In the genomic region with DNA sequence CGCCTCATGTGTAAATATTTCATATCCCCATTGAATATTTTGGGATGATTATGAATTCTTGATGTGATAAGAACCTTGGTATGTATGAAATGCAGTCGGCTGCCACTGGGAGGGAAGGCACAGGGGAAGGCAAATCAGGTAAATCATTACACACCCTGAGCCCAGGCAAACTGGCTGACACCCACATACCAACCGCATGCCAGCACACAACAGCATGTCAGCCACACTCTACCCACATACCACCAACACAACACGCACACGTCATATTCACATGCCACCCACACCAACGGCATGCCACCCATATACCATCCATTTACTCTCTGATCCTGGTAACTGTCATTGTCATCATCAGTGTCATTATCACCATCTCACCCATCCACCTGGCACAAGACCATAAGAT, we compare ENCODE assay signal across 24 cellular contexts. TPM values are rescaled to one million over a fixed set of nuclear protein-coding genes. Genes with fewer than 3 reads are reported as not detected.
DNase-seq lines count a peak whose midpoint lies in the region; ATAC-seq and TF ChIP-seq lines count a peak whose summit lies in the region.
"Had no signal": no experiment of that assay in that cellular context is flagged by ENCODE, and none has a peak within 500 bp of the region (broad histone marks: within the 10 kb centered on the region; RNA-seq: fewer than 3 reads in every experiment).

No MANE protein-coding gene starts in this region.

- no peak overlapping the region for H3K9ac ChIP-seq in IMR-90 (ENCODE audit: low read depth, low read length)
- H3K9ac ChIP-seq: KMS-11 had no signal

- no peak overlapping the region for H3K18ac ChIP-seq in IMR-90 (ENCODE audit: low read depth, low read length)

- no peak for TF ChIP-seq POLR2A in IMR-90 (IDR thresholded peaks at IDR 0.05; ENCODE audit: low read depth, low read length)

- peak; percentile 77 for ATAC-seq in IMR-90 (ENCODE audit: low read depth)
- ATAC-seq: HCT116; right cardiac atrium; stimulated activated naive CD8-positive, alpha-beta T cell treated with anti-CD3 and anti-CD28 coated beads, Interleukin-15, Interleukin-2, amounts not matched to agents 100 U/mL and 50 U/mL, for 24 hours had no signal

- H3K14ac ChIP-seq in IMR-90 (replicated peaks; ENCODE audit: low read depth, low read length), result peak overlapping the region; percentile 47

- no peak overlapping the region for H3K4me2 ChIP-seq in IMR-90 (ENCODE audit: low read depth, low read length)
- H3K4me2 ChIP-seq: KMS-11 had no signal

- DNase-seq in ACHN (peak; percentile 87), IMR-90 (peak; percentile 16), epithelial cell of esophagus (ENCODE audit: low read depth) (peak; percentile 36), mesothelial cell of epicardium (ENCODE audit: low spot score in 2 of 2, unreplicated experiment in 2 of 2) (peak in 1 of 2 experiments; percentile 42), GM19240 (ENCODE audit: insufficient read length, low spot score) (no peak), germinal center (ENCODE audit: low spot score) (no peak), GM10266 (ENCODE audit: extremely low spot score) (no peak)
- DNase-seq in stimulated activated CD4-positive, alpha-beta T cell treated with anti-CD3 and anti-CD28 coated beads, Interleukin-2, amount 100 ng/mL, for 48 hours, result no peak
- DNase-seq: activated CD4-positive, CD25-positive, alpha-beta regulatory T cell treated with anti-CD3 and anti-CD28 coated beads, Interleukin-2, amount 50 U/mL, for 72 hours; activated CD8-positive, alpha-beta memory T cell treated with anti-CD3 and anti-CD28 coated beads for 24 hours; CD8-positive, alpha-beta memory T cell; effector CD4-positive, alpha-beta T cell; NCI-H1048; NCI-H2081 treated with DMSO at 0.1 percent for 48 hours; NCI-H510A; right cardiac atrium; SJCRH30; stimulated activated naive CD8-positive, alpha-beta T cell treated with anti-CD3 and anti-CD28 coated beads, Interleukin-15, Interleukin-2, amounts not matched to agents 100 U/mL and 50 U/mL, for 24 hours had no signal

- no peaks in the 10 kb centered on the region for H3K27me3 Mint-ChIP-seq in mesothelial cell of epicardium (ENCODE audit: low read depth)

- H3K36me3 ChIP-seq in IMR-90 (ENCODE audit: control insufficient read depth, insufficient read depth, low read length), result no peaks in the 10 kb centered on the region
- H3K36me3 ChIP-seq: cardiac muscle cell, SJCRH30 had no signal

- H2BK15ac ChIP-seq in IMR-90 (ENCODE audit: low read depth, low read length), result no peak overlapping the region; the same call in 2 of the 3 replicates

- H2BK120ac ChIP-seq in IMR-90 (ENCODE audit: low read depth, low read length), result peak overlapping the region; percentile 48

- CTCF ChIA-PET in IMR-90 (lab: Yijun Ruan, JAX), result no interaction called here

- peaks cover 9% of the 10 kb centered on the region for H3K27me3 ChIP-seq in IMR-90 (ENCODE audit: control insufficient read depth, insufficient read depth, low read length)
- H3K27me3 ChIP-seq: cardiac muscle cell, SJCRH30 had no signal

- no peak overlapping the region for H4K5ac ChIP-seq in IMR-90 (ENCODE audit: low read depth, low read length)

- dilution Hi-C loops in IMR-90 (cut with HindIII; ENCODE audit: low sequenced_read_pairs, unreplicated experiment), result no loop called here

- H3K4me1 Mint-ChIP-seq in mesothelial cell of epicardium, result peaks cover 24% of the 10 kb centered on the region
- H3K4me1 Mint-ChIP-seq: CD8-positive, alpha-beta memory T cell had no signal

- no peaks in the 10 kb centered on the region for H3K9me3 Mint-ChIP-seq in mesothelial cell of epicardium
- H3K9me3 Mint-ChIP-seq: activated T-helper 1 cell treated with anti-CD3 and anti-CD28 coated beads, Interleukin-12 subunit alpha, Interleukin-12 subunit beta, Interleukin-2, Interleukin-4 antibody, amounts not matched to agents 30 ng/mL and 10 ng/mL and 1 ng/mL, durations not matched to agents 14 hours and 24 hours and 36 hours; CD8-positive, alpha-beta memory T cell; neural crest cell; type B pancreatic cell had no signal

- peak overlapping the region; percentile 92 for H2AK5ac ChIP-seq in IMR-90 (ENCODE audit: low read depth, low read length)

- H3K4me3 Mint-ChIP-seq in mesothelial cell of epicardium, result no peak overlapping the region
- H3K4me3 Mint-ChIP-seq: activated T-helper 1 cell treated with anti-CD3 and anti-CD28 coated beads, Interleukin-12 subunit alpha, Interleukin-12 subunit beta, Interleukin-2, Interleukin-4 antibody, amounts not matched to agents 30 ng/mL and 10 ng/mL and 1 ng/mL, durations not matched to agents 14 hours and 24 hours and 36 hours; CD8-positive, alpha-beta memory T cell; neural crest cell; type B pancreatic cell had no signal

- H3K4ac ChIP-seq in IMR-90 (ENCODE audit: low read depth, low read length), result peak overlapping the region; percentile 59

- intact Hi-C loops in IMR-90 (cut with micrococcal nuclease), result loop anchor here (1.0 kb wide), 1 partner anchor 8 kb away; no protein-coding TSS in a partner anchor

- WGBS in IMR-90 (ENCODE audit: extremely low coverage in 2 of 2, insufficient read length in 1 of 2), 2 experiments, result 60% methylated on average over 4 of the region's 6 CpGs; no CpG with 5 or more reads in 1 of the 2 experiments

- peak overlapping the region; percentile 74; the same call in 1 of the 2 replicates for H2BK20ac ChIP-seq in IMR-90 (ENCODE audit: low read depth, low read length)

- no peaks in the 10 kb centered on the region for H3K36me3 Mint-ChIP-seq in mesothelial cell of epicardium
- H3K36me3 Mint-ChIP-seq: CD8-positive, alpha-beta memory T cell; type B pancreatic cell had no signal

- peaks cover 11% of the 10 kb centered on the region for H3K9me1 ChIP-seq in IMR-90 (ENCODE audit: insufficient read depth, low read length)

- no peaks in the 10 kb centered on the region for H3K9me3 ChIP-seq in IMR-90 (ENCODE audit: control insufficient read depth, insufficient read depth, low read length)
- H3K9me3 ChIP-seq: SJCRH30 had no signal

- no peak overlapping the region for H4K91ac ChIP-seq in IMR-90 (ENCODE audit: insufficient read depth, low read depth, low read length)

- peak overlapping the region; percentile 48 for H2AFZ ChIP-seq in IMR-90 (replicated peaks; ENCODE audit: low read length, poor library complexity)

- no peaks in the 10 kb centered on the region for H3K79me1 ChIP-seq in IMR-90 (ENCODE audit: low read depth in 1 of 2, low read length in 2 of 2)

- H3K27ac ChIP-seq in IMR-90 (ENCODE audit: insufficient read depth, low read length), result no peak overlapping the region
- H3K27ac ChIP-seq: cardiac muscle cell, KMS-11, SJCRH30 had no signal

- H4K20me1 ChIP-seq in IMR-90 (ENCODE audit: insufficient read depth, low read length), result no peaks in the 10 kb centered on the region

- 0 out of 2 replicates have a peak overlapping the region, but pooled peaks have one; percentile 13 for H3K23ac ChIP-seq in IMR-90 (ENCODE audit: low read depth, low read length)

- no peak overlapping the region for H3K4me3 ChIP-seq in IMR-90 (ENCODE audit: insufficient read depth, low read depth, low read length)
- H3K4me3 ChIP-seq in epithelial cell of esophagus (ENCODE audit: low read length), result no peak overlapping the region
- H3K4me3 ChIP-seq: cardiac muscle cell, SJCRH30 had no signal

- peaks cover 12% of the 10 kb centered on the region for H3K4me1 ChIP-seq in IMR-90 (ENCODE audit: control insufficient read depth, insufficient read depth, low read length)
- H3K4me1 ChIP-seq: SJCRH30 had no signal

- in situ Hi-C loops in ACHN (cut with HindIII; ENCODE audit: low pct_ligation_motif_present, low pct_unique_long_range_greater_than_20kb, low sequenced_read_pairs), result no loop called here
- in situ Hi-C loops in IMR-90 (cut with MboI; ENCODE audit: low sequenced_read_pairs), result no loop called here

- TF ChIP-seq CTCF in IMR-90 (conservative IDR thresholded peaks at IDR 0.05; ENCODE audit: low read depth, low read length) (no peak), epithelial cell of esophagus (IDR thresholded peaks at IDR 0.05; ENCODE audit: insufficient read depth, low read depth, low read length, missing control alignments) (no peak), mesothelial cell of epicardium (IDR thresholded peaks at IDR 0.05; ENCODE audit: unreplicated experiment) (no peak), GM10266 (IDR thresholded peaks at IDR 0.05; ENCODE audit: control insufficient read depth, insufficient read depth, low read depth, missing control alignments) (no peak)

- TF ChIP-seq RAD21 in IMR-90 (IDR thresholded peaks at IDR 0.05; ENCODE audit: low read length), result no peak

- peak overlapping the region in 1 of 2 experiments; percentile 18; a peak in 2 of 4 replicates for H4K8ac ChIP-seq in IMR-90 (ENCODE audit: low read depth in 2 of 2, low read length in 2 of 2)

- peak overlapping the region; percentile 74 for H3K27ac Mint-ChIP-seq in mesothelial cell of epicardium
- H3K27ac Mint-ChIP-seq: activated T-helper 1 cell treated with anti-CD3 and anti-CD28 coated beads, Interleukin-12 subunit alpha, Interleukin-12 subunit beta, Interleukin-2, Interleukin-4 antibody, amounts not matched to agents 30 ng/mL and 10 ng/mL and 1 ng/mL, durations not matched to agents 14 hours and 24 hours and 36 hours; CD8-positive, alpha-beta memory T cell; type B pancreatic cell had no signal

- H2AK9ac ChIP-seq in IMR-90 (replicated peaks; ENCODE audit: low read depth, low read length, poor library complexity), result peak overlapping the region; percentile 60

- POLR2A ChIA-PET in IMR-90 (lab: Charles Lee; ENCODE audit: unreplicated experiment), result no interaction called here

- H2BK5ac ChIP-seq in IMR-90 (ENCODE audit: low read depth, low read length, poor library complexity, severe bottlenecking), result no peak overlapping the region

- no TSS peak for BruUV-seq in IMR-90 (replicated peaks; lab: Mats Ljungman, UMichigan)

- no peak overlapping the region for H3K56ac ChIP-seq in IMR-90 (ENCODE audit: extremely low read depth, insufficient read depth, low read length)

TF ChIP-seq in IMR-90, 13 proteins besides CTCF, POLR2A, EP300 and RAD21:
- TF ChIP-seq FOS (IDR thresholded peaks at IDR 0.05; ENCODE audit: low read depth, low read length) (no peak), USF2 (IDR thresholded peaks at IDR 0.05; ENCODE audit: low read depth, low read length) (no peak), BHLHE40 (IDR thresholded peaks at IDR 0.05; ENCODE audit: low read depth, low read length) (peak; percentile 13; the same call in 1 of the 2 replicates)

RNA-seq across cellular contexts. Expression of gene MDGA1, which starts 28.3 kb away (rescaled TPM):
- total RNA-seq in IMR-90 (2012; rRNA removed) (4.3 and 5.0 TPM in 2 replicates), mesothelial cell of epicardium (2.3 to 3.7 TPM (median 2.9 TPM) in 3 replicates)
- 13.4 and 17.2 TPM in 2 replicates for polyA plus RNA-seq in IMR-90 (2012; rRNA removed)
- 8.5 and 11.7 TPM in 2 replicates for polyA plus RNA-seq in IMR-90 (2012; cell fraction: cytosol; rRNA removed)
- 23.1 and 50.4 TPM in 2 replicates for polyA plus RNA-seq in IMR-90 (2012; cell fraction: nucleus; rRNA removed; ENCODE audit: low replicate concordance)

Comparison
In these comparisons a context has a peak if more than half of its experiments do, and no peak if none do; other contexts are left out.
1. DNase-seq: peak in ACHN (single experiment), IMR-90 (single experiment) and epithelial cell of esophagus (single experiment); none in stimulated activated CD4-positive, alpha-beta T cell treated with anti-CD3 and anti-CD28 coated beads, Interleukin-2, amount 100 ng/mL, for 48 hours (0 of 2), GM19240 (single experiment), germinal center (single experiment) and GM10266 (single experiment).